In genomic region chr16:24689128-24689527, GRCh38 we compare ENCODE assay signal across 9 cellular contexts. TPM values are rescaled to one million over a fixed set of nuclear protein-coding genes. Genes with fewer than 3 reads are reported as not detected.
DNase-seq lines count a peak whose midpoint lies in the region; ATAC-seq, FAIRE-seq and TF ChIP-seq lines count a peak whose summit lies in the region.
"Had no signal": no experiment of that assay in that cellular context is flagged by ENCODE, and none has a peak within 500 bp of the region (broad histone marks: within the 10 kb centered on the region; RNA-seq: fewer than 3 reads in every experiment).

No MANE protein-coding gene starts in this region.

- H3K27me3 ChIP-seq in cardiac muscle cell, result no peaks in the 10 kb centered on the region

- H3K4me3 ChIP-seq in cardiac muscle cell, result no peak overlapping the region

- DNase-seq in AG08395 (ENCODE audit: low spot score) (peak; percentile 66), HCEC 1CT (peak; percentile 67), cardiac muscle cell (ENCODE audit: low read depth in 1 of 2, low spot score in 1 of 2) (peak; percentile 38 to 72), urothelium cell line (ENCODE audit: low spot score) (peak; percentile 44)

- no peak overlapping the region for H3K27ac ChIP-seq in cardiac muscle cell

- H3K4me1 ChIP-seq in cardiac muscle cell (ENCODE audit: low read depth), result no peaks in the 10 kb centered on the region

- no peaks in the 10 kb centered on the region for H3K36me3 ChIP-seq in cardiac muscle cell

- peak; percentile 82 for TF ChIP-seq CTCF in cardiac muscle cell (IDR thresholded peaks at IDR 0.05; ENCODE audit: low read depth, low read length)

- ATAC-seq in SK-N-SH treated with all-trans-retinoic acid at 6 μM for 48 hours (peak; percentile 79), HG03439 (IDR thresholded peaks at IDR 0.05; ENCODE audit: unreplicated experiment) (no peak), GM18517 (IDR thresholded peaks at IDR 0.05; ENCODE audit: unreplicated experiment) (no peak), HG02970 (IDR thresholded peaks at IDR 0.05; ENCODE audit: low FRiP score, unreplicated experiment) (no peak)

- no peak for FAIRE-seq in urothelium cell line (lab: Jason Lieb, UNC)
- FAIRE-seq: colon had no signal

- H3K9me3 ChIP-seq in cardiac muscle cell (ENCODE audit: low read depth), result no peaks in the 10 kb centered on the region

TF ChIP-seq in SK-N-SH treated with all-trans-retinoic acid at 6 μM for 48 hours, 23 proteins besides CTCF, POLR2A, EP300 and RAD21:
- TF ChIP-seq ZNF8 (CRISPR knock-in tag; IDR thresholded peaks at IDR 0.05), result no peak
- TF ChIP-seq GLIS3 (CRISPR knock-in tag; IDR thresholded peaks at IDR 0.05), result no peak
- no peak for TF ChIP-seq ZFP30 (CRISPR knock-in tag; IDR thresholded peaks at IDR 0.05)
- no peak for TF ChIP-seq ARNTL (CRISPR knock-in tag; IDR thresholded peaks at IDR 0.05; ENCODE audit: borderline replicate concordance, low read depth)
- TF ChIP-seq TCF4 (CRISPR knock-in tag; IDR thresholded peaks at IDR 0.05; ENCODE audit: borderline replicate concordance), result no peak
- TF ChIP-seq SNAI2 (CRISPR knock-in tag; IDR thresholded peaks at IDR 0.05), result no peak
- TF ChIP-seq ISL1 (CRISPR knock-in tag; IDR thresholded peaks at IDR 0.05), result no peak
- no peak for TF ChIP-seq BACH2 (CRISPR knock-in tag; IDR thresholded peaks at IDR 0.05; ENCODE audit: borderline replicate concordance)
- TF ChIP-seq ZNF565 (CRISPR knock-in tag; conservative IDR thresholded peaks at IDR 0.05; ENCODE audit: low read depth), result no peak
- no peak for TF ChIP-seq PPARA (CRISPR knock-in tag; IDR thresholded peaks at IDR 0.05; ENCODE audit: borderline replicate concordance)
- TF ChIP-seq TSHZ2 (CRISPR knock-in tag; IDR thresholded peaks at IDR 0.05), result no peak
- no peak for TF ChIP-seq RARB (CRISPR knock-in tag; IDR thresholded peaks at IDR 0.05)
- no peak for TF ChIP-seq CSDC2 (CRISPR knock-in tag; IDR thresholded peaks at IDR 0.05)

RNA-seq across cellular contexts. Expression of gene TNRC6A, which starts 40.3 kb away (rescaled TPM):
- 20.2 and 33.1 TPM in 2 replicates for total RNA-seq in cardiac muscle cell
- 24.5 and 33.7 TPM in 2 replicates for polyA plus RNA-seq in cardiac muscle cell
